Comparison of ENCODE assay signal across 27 cellular contexts in the genomic region with DNA sequence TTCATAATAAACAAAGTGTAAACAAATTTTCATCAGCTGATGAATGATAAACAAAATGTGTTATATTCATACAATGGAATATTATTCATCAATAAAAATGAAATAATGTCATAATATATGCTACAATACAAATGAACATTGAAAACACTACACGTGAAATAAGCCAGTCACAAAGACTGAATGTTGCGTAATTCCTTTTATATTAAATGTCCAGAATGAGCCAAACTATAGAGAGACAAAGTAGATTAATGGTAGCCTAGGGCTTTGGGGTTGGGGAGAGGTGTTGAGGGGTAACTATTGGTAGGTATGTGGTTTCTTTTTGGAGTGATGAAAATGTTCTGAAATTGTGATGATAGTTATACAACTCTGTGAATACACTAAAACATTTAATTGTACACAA.
"Had no signal": no experiment of that assay in that cellular context is flagged by ENCODE, and none has a peak within 500 bp of the region (broad histone marks: within the 10 kb centered on the region; RNA-seq: fewer than 3 reads in every experiment).

No MANE protein-coding gene starts in this region.

- H3K4me1 ChIP-seq: stomach, suprapubic skin, testis, thyroid gland, tibial artery, tibial nerve, transverse colon, upper lobe of left lung, upper lobe of right lung, uterus, vagina had no signal

- H3K27ac ChIP-seq: stomach, suprapubic skin, testis, thoracic aorta, thyroid gland, tibial artery, tibial nerve, transverse colon, upper lobe of left lung, upper lobe of right lung, uterus, vagina had no signal

- H3K27me3 ChIP-seq: stomach, suprapubic skin, testis, thyroid gland, tibial artery, tibial nerve, transverse colon, upper lobe of left lung, upper lobe of right lung, uterus, vagina had no signal

- FAIRE-seq: urothelium cell line had no signal

- H3K4me3 ChIP-seq: stomach, suprapubic skin, testis, thoracic aorta, thyroid gland, tibial artery, tibial nerve, transverse colon, upper lobe of left lung, upper lobe of right lung, uterus, vagina had no signal

- H3K9me3 ChIP-seq: stomach, suprapubic skin, testis, thoracic aorta, thyroid gland, tibial artery, tibial nerve, transverse colon, upper lobe of right lung, uterus, vagina had no signal

- H3K36me3 ChIP-seq: stomach, suprapubic skin, thoracic aorta, thyroid gland, tibial artery, tibial nerve, transverse colon, upper lobe of left lung, upper lobe of right lung, uterus, vagina had no signal

- ATAC-seq: stimulated activated effector memory CD8-positive, alpha-beta T cell treated with anti-CD3 and anti-CD28 coated beads, Interleukin-12 subunit alpha, Interleukin-12 subunit beta, amount 100 ng/mL, for 72 hours; stimulated activated memory B cell treated with anti-CD40 and anti-IgM and Interleukin-4, amounts not matched to agents 10 μg/mL and 1 μg/mL and 100 μg/mL, for 72 hours; stimulated activated naive B cell treated with anti-CD40 and anti-IgM and Interleukin-4, amounts not matched to agents 10 μg/mL and 1 μg/mL and 100 μg/mL, for 72 hours; stimulated activated naive CD8-positive, alpha-beta T cell treated with anti-CD3 and anti-CD28 coated beads, Interleukin-15, amount 100 ng/mL, for 72 hours; stimulated activated naive CD8-positive, alpha-beta T cell treated with anti-CD3 and anti-CD28 coated beads, Interleukin-15, Interleukin-2, amounts not matched to agents 100 U/mL and 50 U/mL, for 24 hours; upper lobe of right lung had no signal

- DNase-seq: stimulated activated CD4-positive, alpha-beta T cell treated with anti-CD3 and anti-CD28 coated beads, Interleukin-2, amount 100 ng/mL, for 48 hours; stimulated activated CD4-positive, alpha-beta T cell treated with anti-CD3 and anti-CD28 coated beads, Interleukin-4, amount 100 ng/mL, for 1 hour; stimulated activated CD4-positive, alpha-beta T cell treated with anti-CD3 and anti-CD28 coated beads, Interleukin-4, amount 100 ng/mL, for 24 hours; stimulated activated CD4-positive, alpha-beta T cell treated with anti-CD3 and anti-CD28 coated beads, Interleukin-4, amount 100 ng/mL, for 4 hours; stimulated activated CD8-positive, alpha-beta memory T cell treated with anti-CD3 and anti-CD28 coated beads, Interleukin-4, amount 100 ng/mL, for 48 hours; stimulated activated naive B cell treated with anti-CD40 and anti-IgM and Interleukin-4, amounts not matched to agents 10 μg/mL and 1 μg/mL and 100 μg/mL, for 72 hours; stimulated activated naive CD4-positive, alpha-beta T cell; stimulated activated naive CD4-positive, alpha-beta T cell treated with Interleukin-2 at 50 U/mL for 16 hours; stimulated activated naive CD8-positive, alpha-beta T cell treated with anti-CD3 and anti-CD28 coated beads, Interleukin-15, amount 100 ng/mL, for 72 hours; stimulated activated naive CD8-positive, alpha-beta T cell treated with anti-CD3 and anti-CD28 coated beads, Interleukin-15, Interleukin-2, amounts not matched to agents 100 U/mL and 50 U/mL, for 24 hours; stomach; substantia nigra; testis; thyroid gland; tibial artery; transverse colon; trophoblast cell; upper lobe of left lung; upper lobe of right lung; uterus had no signal
